20 cellular contexts compared by ENCODE assay signal in genomic region chr13:20274466-20274865, GRCh38. TPM values are rescaled to one million over a fixed set of nuclear protein-coding genes. Genes with fewer than 3 reads are reported as not detected.
DNase-seq lines count a peak whose midpoint lies in the region; ATAC-seq and TF ChIP-seq lines count a peak whose summit lies in the region.
"Had no signal": no experiment of that assay in that cellular context is flagged by ENCODE, and none has a peak within 500 bp of the region (broad histone marks: within the 10 kb centered on the region; RNA-seq: fewer than 3 reads in every experiment).

No MANE protein-coding gene starts in this region.

- peaks cover 10% of the 10 kb centered on the region for H3K9me3 Mint-ChIP-seq in mesothelial cell of epicardium

- no peak for ATAC-seq in HG02571 (IDR thresholded peaks at IDR 0.05; ENCODE audit: unreplicated experiment)

- peak overlapping the region; percentile 43 for H3K27ac Mint-ChIP-seq in mesothelial cell of epicardium

- H3K4me1 Mint-ChIP-seq in mesothelial cell of epicardium, result peaks cover 33% of the 10 kb centered on the region

- H3K36me3 Mint-ChIP-seq in mesothelial cell of epicardium, result peaks cover 5% of the 10 kb centered on the region

- H3K4me3 Mint-ChIP-seq in mesothelial cell of epicardium, result no peak overlapping the region

- DNase-seq in SIG-M5 treated with dmso at 0.1 percent for 504 hours (lab: John Stamatoyannopoulos, UW; ENCODE audit: unreplicated experiment) (peak; percentile 43), SIG-M5 (lab: John Stamatoyannopoulos, UW) (no peak), epithelial cell of prostate (ENCODE audit: low read depth, low spot score) (peak; percentile 53), mesothelial cell of epicardium (ENCODE audit: low spot score in 2 of 2, unreplicated experiment in 2 of 2) (no peak), amniotic stem cell (lab: John Stamatoyannopoulos, UW) (no peak)
- DNase-seq in activated effector memory CD4-positive, alpha-beta T cell treated with Interleukin-2 at 50 U/mL for 16 hours, result no peak
- DNase-seq in effector CD8-positive, alpha-beta T cell (lab: John Stamatoyannopoulos, UW), result no peak
- DNase-seq: AML-193; DMS79 treated with DMSO at 0.1 percent for 48 hours; MM.1S; NCI-H1092 treated with DMSO at 0.1 percent for 48 hours; NCI-H510A; NCI-H748 treated with DMSO at 0.1 percent for 48 hours; NK-92 treated with Interleukin-12 subunit alpha and Interleukin-12 subunit beta, amount 100 ng/mL, for 24 hours; SHP77 treated with DMSO at 0.1 percent for 48 hours had no signal

- no peak overlapping the region for H3K27ac ChIP-seq in epithelial cell of prostate
- H3K27ac ChIP-seq: 22Rv1, C4-2B had no signal

- no peaks in the 10 kb centered on the region for H3K27me3 Mint-ChIP-seq in mesothelial cell of epicardium (ENCODE audit: low read depth)

- no peak for TF ChIP-seq CTCF in mesothelial cell of epicardium (IDR thresholded peaks at IDR 0.05; ENCODE audit: unreplicated experiment)

RNA-seq across cellular contexts. Expression of gene GJB6, which starts 42.3 kb away (rescaled TPM):
- total RNA-seq in mesothelial cell of epicardium, result 28.6 to 35.4 TPM (median 32.7 TPM) in 3 replicates
- total RNA-seq: H4, HT1080 had no signal

Comparison
In these comparisons a context has a peak if more than half of its experiments do, and no peak if none do; other contexts are left out.
1. DNase-seq: peak in SIG-M5 treated with dmso at 0.1 percent for 504 hours (single experiment) and epithelial cell of prostate (single experiment); none in SIG-M5 (single experiment), mesothelial cell of epicardium (0 of 2), amniotic stem cell (single experiment), activated effector memory CD4-positive, alpha-beta T cell treated with Interleukin-2 at 50 U/mL for 16 hours (single experiment) and effector CD8-positive, alpha-beta T cell (single experiment).